19 cellular contexts compared by ENCODE assay signal in genomic region chr4:1902243-1902642, GRCh38. TPM values are rescaled to one million over a fixed set of nuclear protein-coding genes. Genes with fewer than 3 reads are reported as not detected.
DNase-seq lines count a peak whose midpoint lies in the region; ATAC-seq, FAIRE-seq and TF ChIP-seq lines count a peak whose summit lies in the region.
"Had no signal": no experiment of that assay in that cellular context is flagged by ENCODE, and none has a peak within 500 bp of the region (broad histone marks: within the 10 kb centered on the region; RNA-seq: fewer than 3 reads in every experiment).

No MANE protein-coding gene starts in this region.

- in situ Hi-C loops in HepG2 (cut with HindIII; ENCODE audit: extremely low pct_ligation_motif_present, low pct_unique_long_range_greater_than_20kb) = loop anchor here (5.0 kb wide), 1 partner anchor 40 kb away; no protein-coding TSS in a partner anchor

- no peaks in the 10 kb centered on the region for H3K27me3 Mint-ChIP-seq in activated CD4-positive, alpha-beta T cell treated with anti-CD3 and anti-CD28 coated beads, Interleukin-2, amount 10 ng/mL, durations not matched to agents 24 days and 14 days
- peaks cover 3% of the 10 kb centered on the region for H3K27me3 Mint-ChIP-seq in nephron progenitor cell (ENCODE audit: low read depth, poor library complexity)
- H3K27me3 Mint-ChIP-seq: CD4-positive, alpha-beta T cell had no signal

- no peak for TF ChIP-seq RAD21 in HepG2 (CRISPR knock-in tag; IDR thresholded peaks at IDR 0.05)

- no peak for DNase-seq in activated CD4-positive, alpha-beta T cell treated with anti-CD3 and anti-CD28 coated beads, Interleukin-2, amount 10 ng/mL, durations not matched to agents 24 days and 14 days
- no peak for DNase-seq in activated CD4-positive, alpha-beta T cell treated with anti-CD3 and anti-CD28 coated beads, Interleukin-2, amount 50 U/mL, for 48 hours
- no peak for DNase-seq in HepG2 (ENCODE audit: low spot score)
- no peak for DNase-seq in right lobe of liver
- DNase-seq in nephron progenitor cell = no peak
- no peak for DNase-seq in esophagus muscularis mucosa (ENCODE audit: extremely low spot score)
- DNase-seq in NCI-H510A treated with DMSO at 0.1 percent for 48 hours (lab: John Stamatoyannopoulos, UW) = no peak
- DNase-seq in foreskin melanocyte = no peak
- DNase-seq: AML-193; Caco-2; CD4-positive, alpha-beta T cell; GM23248 had no signal

- TF ChIP-seq EP300 in HepG2 (IDR thresholded peaks at IDR 0.05; ENCODE audit: low read depth in 2 of 2, low read length in 2 of 2) (no peak), HepG2 (CRISPR knock-in tag; IDR thresholded peaks at IDR 0.05; ENCODE audit: borderline replicate concordance) (no peak), esophagus muscularis mucosa (IDR thresholded peaks at IDR 0.05) (no peak)

- 88% methylated on average over 2 of the region's 2 CpGs for WGBS in HepG2 (ENCODE audit: low lambda C conversion rate)
- WGBS in right lobe of liver (ENCODE audit: insufficient coverage, low coverage, low lambda C conversion rate, missing lambda C conversion rate) = 94% methylated on average over 2 of the region's 2 CpGs
- 96% methylated on average over 2 of the region's 2 CpGs for WGBS in esophagus muscularis mucosa

- no peak overlapping the region for H3K4me2 ChIP-seq in HepG2 (ENCODE audit: low read depth, low read length)
- H3K4me2 ChIP-seq: A549 had no signal

- peak overlapping the region; percentile 18 for H3K27ac Mint-ChIP-seq in activated CD4-positive, alpha-beta T cell treated with anti-CD3 and anti-CD28 coated beads, Interleukin-2, amount 10 ng/mL, durations not matched to agents 24 days and 14 days
- peak overlapping the region; percentile 39 for H3K27ac Mint-ChIP-seq in nephron progenitor cell
- H3K27ac Mint-ChIP-seq: CD4-positive, alpha-beta T cell had no signal

- H2AFZ ChIP-seq in HepG2 (ENCODE audit: low read length) = no peak overlapping the region
- H2AFZ ChIP-seq: GM23248 had no signal

- intact Hi-C loops in activated CD4-positive, alpha-beta T cell treated with anti-CD3 and anti-CD28 coated beads, Interleukin-2, amount 10 ng/mL, durations not matched to agents 24 days and 14 days (cut with micrococcal nuclease) = no loop called here
- intact Hi-C loops in HepG2 (cut with micrococcal nuclease; ENCODE audit: unreplicated experiment) (no loop called here), right lobe of liver (cut with DNase I) (loop anchor here in 1 of 2 donors (10.0 kb wide), 1 partner anchor 157 kb away; no protein-coding TSS in a partner anchor), esophagus muscularis mucosa (cut with DNase I) (no loop called here)

- H3K4me3 ChIP-seq in HepG2 (replicated peaks in 1 of 3; ENCODE audit: insufficient read depth in 1 of 3, low read depth in 2 of 3, low read length in 3 of 3) (no peak overlapping the region), right lobe of liver (no peak overlapping the region), esophagus muscularis mucosa (no peak overlapping the region)
- H3K4me3 ChIP-seq: A549, GM23248, HAP-1 had no signal

- H3K4me1 ChIP-seq in HepG2 (ENCODE audit: insufficient read depth, low read length) (peaks cover 63% of the 10 kb centered on the region), right lobe of liver (no peaks in the 10 kb centered on the region), esophagus muscularis mucosa (no peaks in the 10 kb centered on the region)
- H3K4me1 ChIP-seq: HAP-1 had no signal

- no peak for TF ChIP-seq CTCF in HepG2 (CRISPR knock-in tag; IDR thresholded peaks at IDR 0.05)
- TF ChIP-seq CTCF in right lobe of liver (IDR thresholded peaks at IDR 0.05) = no peak
- TF ChIP-seq CTCF in nephron progenitor cell (IDR thresholded peaks at IDR 0.05) = no peak
- no peak for TF ChIP-seq CTCF in esophagus muscularis mucosa (IDR thresholded peaks at IDR 0.05)

- POLR2A ChIA-PET in HepG2 (lab: Yijun Ruan, JAX) = interaction anchor here (0.9 kb wide), 1 partner anchor 29 kb away, joined by 3 read pairs; no protein-coding TSS in a partner anchor

- peaks cover 62% of the 10 kb centered on the region for H3K4me1 Mint-ChIP-seq in activated CD4-positive, alpha-beta T cell treated with anti-CD3 and anti-CD28 coated beads, Interleukin-2, amount 10 ng/mL, durations not matched to agents 24 days and 14 days
- H3K4me1 Mint-ChIP-seq in nephron progenitor cell = peaks cover 48% of the 10 kb centered on the region

- CTCF ChIA-PET in HepG2 (lab: Yijun Ruan, JAX; ENCODE audit: low intra/inter-chr PET ratio, low total read pairs) = no interaction called here

- H3K36me3 ChIP-seq in HepG2 (replicated peaks in 1 of 2; ENCODE audit: control insufficient read depth in 1 of 2, insufficient read depth in 2 of 2, low read length in 2 of 2) = peaks cover 17 to 61% of the 10 kb centered on the region in 2 experiments
- H3K36me3 ChIP-seq in right lobe of liver = peaks cover 0 to 17% (median 0%) of the 10 kb centered on the region in 4 donors
- H3K36me3 ChIP-seq in esophagus muscularis mucosa = peaks cover 5 to 55% (median 36%) of the 10 kb centered on the region in 4 donors

- H3K9me3 ChIP-seq in HepG2 (ENCODE audit: low read length) = no peaks in the 10 kb centered on the region
- no peaks in the 10 kb centered on the region for H3K9me3 ChIP-seq in right lobe of liver
- no peaks in the 10 kb centered on the region for H3K9me3 ChIP-seq in esophagus muscularis mucosa
- H3K9me3 ChIP-seq: A549, Caco-2, HAP-1 had no signal

- no peak overlapping the region for H3K9ac ChIP-seq in HepG2 (ENCODE audit: insufficient read depth, low read depth, low read length)
- H3K9ac ChIP-seq: GM23248 had no signal

- no peak overlapping the region for H3K27ac ChIP-seq in HepG2 (ENCODE audit: extremely low read length, insufficient read depth, low read length)
- no peak overlapping the region for H3K27ac ChIP-seq in right lobe of liver
- H3K27ac ChIP-seq in esophagus muscularis mucosa (replicated peaks in 1 of 4) = no peak overlapping the region
- H3K27ac ChIP-seq: 22Rv1, A549, GM23248 had no signal

- no peaks in the 10 kb centered on the region for H3K27me3 ChIP-seq in HepG2 (ENCODE audit: control insufficient read depth in 1 of 2, insufficient read depth in 2 of 2, low read length in 2 of 2)
- H3K27me3 ChIP-seq in right lobe of liver = no peaks in the 10 kb centered on the region
- no peaks in the 10 kb centered on the region for H3K27me3 ChIP-seq in esophagus muscularis mucosa

- peaks cover 46% of the 10 kb centered on the region for H3K36me3 Mint-ChIP-seq in activated CD4-positive, alpha-beta T cell treated with anti-CD3 and anti-CD28 coated beads, Interleukin-2, amount 10 ng/mL, durations not matched to agents 24 days and 14 days (ENCODE audit: low read depth)
- H3K36me3 Mint-ChIP-seq in nephron progenitor cell (ENCODE audit: low read depth) = peaks cover 66% of the 10 kb centered on the region

- H3K4me3 Mint-ChIP-seq in activated CD4-positive, alpha-beta T cell treated with anti-CD3 and anti-CD28 coated beads, Interleukin-2, amount 10 ng/mL, durations not matched to agents 24 days and 14 days = no peak overlapping the region
- no peak overlapping the region for H3K4me3 Mint-ChIP-seq in nephron progenitor cell
- H3K4me3 Mint-ChIP-seq: CD4-positive, alpha-beta T cell had no signal

- no peak for FAIRE-seq in HepG2 (lab: Jason Lieb, UNC)
- FAIRE-seq: A549, D721Med, G401.6, GM12891, GM19239 had no signal

- ATAC-seq in HepG2 (no peak), right lobe of liver (no peak)
- ATAC-seq: A549 had no signal

- peaks cover 84% of the 10 kb centered on the region for H3K79me2 ChIP-seq in HepG2 (ENCODE audit: insufficient read depth, low read length)

- TF ChIP-seq POLR2A in HepG2 (IDR thresholded peaks at IDR 0.05; ENCODE audit: insufficient read depth in 1 of 2, low read depth in 2 of 2, low read length in 2 of 2) = no peak
- no peak for TF ChIP-seq POLR2A in right lobe of liver (IDR thresholded peaks at IDR 0.05)
- TF ChIP-seq POLR2A in esophagus muscularis mucosa (IDR thresholded peaks at IDR 0.05; ENCODE audit: low read depth) = no peak

- H4K20me1 ChIP-seq in HepG2 (ENCODE audit: insufficient read depth, low read length) = peaks cover 13% of the 10 kb centered on the region

- no TSS peak for BruUV-seq in HepG2 (replicated peaks; lab: Mats Ljungman, UMichigan)

- no peaks in the 10 kb centered on the region for H3K9me3 Mint-ChIP-seq in activated CD4-positive, alpha-beta T cell treated with anti-CD3 and anti-CD28 coated beads, Interleukin-2, amount 10 ng/mL, durations not matched to agents 24 days and 14 days
- no peaks in the 10 kb centered on the region for H3K9me3 Mint-ChIP-seq in nephron progenitor cell
- H3K9me3 Mint-ChIP-seq: CD4-positive, alpha-beta T cell had no signal

RNA-seq across cellular contexts. Expression of gene NSD2, which starts 31.1 kb away (rescaled TPM):
- total RNA-seq in activated CD4-positive, alpha-beta T cell treated with anti-CD3 and anti-CD28 coated beads, Interleukin-2, amount 10 ng/mL, durations not matched to agents 24 days and 14 days = 208 and 214 TPM in 2 replicates
- 62.0 and 65.9 TPM in 2 replicates for total RNA-seq in HepG2 (2016; rRNA removed; fragmentation: Illumina TruSeq; extraction: Trizol)
- 184 and 195 TPM in 2 replicates for total RNA-seq in HepG2 (2016; cell fraction: cytosol; rRNA removed; fragmentation: Illumina TruSeq; extraction: Trizol; ENCODE audit: low read depth)
- total RNA-seq in HepG2 (2016; cell fraction: insoluble cytoplasmic fraction; rRNA removed; fragmentation: Illumina TruSeq; extraction: Trizol) = 53.2 and 63.6 TPM in 2 replicates
- total RNA-seq in HepG2 (2016; cell fraction: membrane; rRNA removed; fragmentation: Illumina TruSeq; extraction: Trizol) = 147 and 176 TPM in 2 replicates
- total RNA-seq in HepG2 (2016; cell fraction: nucleus; rRNA removed; fragmentation: Illumina TruSeq; extraction: Trizol) = 58.7 and 66.8 TPM in 2 replicates
- 19.4 and 22.0 TPM in 2 replicates for polyA plus RNA-seq in HepG2 (2011; rRNA removed)
- 11.1 and 12.8 TPM in 2 replicates for polyA plus RNA-seq in HepG2 (2011; cell fraction: cytosol; rRNA removed)
- polyA plus RNA-seq in HepG2 (2011; cell fraction: nucleus; rRNA removed) = 56.9 and 75.7 TPM in 2 replicates
- polyA plus RNA-seq in HepG2 (2012) = 26.3 and 32.9 TPM in 2 replicates
- 11.4 and 12.5 TPM in 2 replicates for polyA plus RNA-seq in HepG2 (2016; cell fraction: cytosol; fragmentation: Illumina TruSeq; extraction: Trizol; ENCODE audit: low read depth)
- polyA plus RNA-seq in HepG2 (2016; cell fraction: insoluble cytoplasmic fraction; fragmentation: Illumina TruSeq; extraction: Trizol; ENCODE audit: low read depth) = 37.5 and 47.3 TPM in 2 replicates
- 30.1 and 30.2 TPM in 2 replicates for polyA plus RNA-seq in HepG2 (2016; cell fraction: membrane; fragmentation: Illumina TruSeq; extraction: Trizol; ENCODE audit: low read depth)
- 107 and 112 TPM in 2 replicates for polyA plus RNA-seq in HepG2 (2016; cell fraction: nucleus; fragmentation: Illumina TruSeq; extraction: Trizol; ENCODE audit: insufficient read depth, low read depth)
- polyA minus RNA-seq in HepG2 (2011; rRNA and poly(A)+ RNA removed; ENCODE audit: low replicate concordance) = 72.2 and 123 TPM in 2 replicates
- polyA minus RNA-seq in HepG2 (2011; cell fraction: cytosol; rRNA and poly(A)+ RNA removed) = 27.9 and 31.4 TPM in 2 replicates
- 66.3 and 67.3 TPM in 2 replicates for polyA minus RNA-seq in HepG2 (2011; cell fraction: nucleus; rRNA and poly(A)+ RNA removed)
- 10 to 100 TPM; 11.4 to 19.4 (median 14.0) TPM for total RNA-seq in right lobe of liver
- total RNA-seq in esophagus muscularis mucosa = 10 to 100 TPM; 31.8 to 44.2 (median 37.5) TPM

RNA-seq across cellular contexts. Expression of gene LETM1, which starts 46.3 kb away (rescaled TPM):
- total RNA-seq in activated CD4-positive, alpha-beta T cell treated with anti-CD3 and anti-CD28 coated beads, Interleukin-2, amount 10 ng/mL, durations not matched to agents 24 days and 14 days = 97.2 and 98.7 TPM in 2 replicates
- total RNA-seq in HepG2 (2016; rRNA removed; fragmentation: Illumina TruSeq; extraction: Trizol) (29.4 and 41.6 TPM in 2 replicates), right lobe of liver (10 to 100 TPM; 18.1 to 31.0 (median 25.6) TPM), esophagus muscularis mucosa (10 to 100 TPM; 23.7 to 34.7 (median 33.3) TPM)
- total RNA-seq in HepG2 (2016; cell fraction: cytosol; rRNA removed; fragmentation: Illumina TruSeq; extraction: Trizol; ENCODE audit: low read depth) = 5.3 and 7.1 TPM in 2 replicates
- 25.4 and 43.2 TPM in 2 replicates for total RNA-seq in HepG2 (2016; cell fraction: insoluble cytoplasmic fraction; rRNA removed; fragmentation: Illumina TruSeq; extraction: Trizol)
- 10.6 and 10.8 TPM in 2 replicates for total RNA-seq in HepG2 (2016; cell fraction: membrane; rRNA removed; fragmentation: Illumina TruSeq; extraction: Trizol)
- 39.8 and 46.4 TPM in 2 replicates for total RNA-seq in HepG2 (2016; cell fraction: nucleus; rRNA removed; fragmentation: Illumina TruSeq; extraction: Trizol)
- polyA plus RNA-seq in HepG2 (2011; rRNA removed) = 9.7 and 14.7 TPM in 2 replicates
- polyA plus RNA-seq in HepG2 (2011; cell fraction: cytosol; rRNA removed) = 6.3 and 8.5 TPM in 2 replicates
- polyA plus RNA-seq in HepG2 (2011; cell fraction: nucleus; rRNA removed) = 56.2 and 61.1 TPM in 2 replicates
- 12.6 and 16.7 TPM in 2 replicates for polyA plus RNA-seq in HepG2 (2012)
- 1.6 and 2.1 TPM in 2 replicates for polyA plus RNA-seq in HepG2 (2016; cell fraction: cytosol; fragmentation: Illumina TruSeq; extraction: Trizol; ENCODE audit: low read depth)
- polyA plus RNA-seq in HepG2 (2016; cell fraction: insoluble cytoplasmic fraction; fragmentation: Illumina TruSeq; extraction: Trizol; ENCODE audit: low read depth) = 14.8 and 19.6 TPM in 2 replicates
- 3.7 and 4.3 TPM in 2 replicates for polyA plus RNA-seq in HepG2 (2016; cell fraction: membrane; fragmentation: Illumina TruSeq; extraction: Trizol; ENCODE audit: low read depth)
- polyA plus RNA-seq in HepG2 (2016; cell fraction: nucleus; fragmentation: Illumina TruSeq; extraction: Trizol; ENCODE audit: insufficient read depth, low read depth) = 74.4 and 84.9 TPM in 2 replicates
- 41.3 and 51.6 TPM in 2 replicates for polyA minus RNA-seq in HepG2 (2011; rRNA and poly(A)+ RNA removed; ENCODE audit: low replicate concordance)
- polyA minus RNA-seq in HepG2 (2011; cell fraction: cytosol; rRNA and poly(A)+ RNA removed) = 26.3 and 30.1 TPM in 2 replicates
- polyA minus RNA-seq in HepG2 (2011; cell fraction: nucleus; rRNA and poly(A)+ RNA removed) = 21.1 and 31.3 TPM in 2 replicates
